22 cellular contexts compared by ENCODE assay signal in genomic region chr15:99021669-99022068, GRCh38. TPM values are rescaled to one million over a fixed set of nuclear protein-coding genes. Genes with fewer than 3 reads are reported as not detected.
"Had no signal": no experiment of that assay in that cellular context is flagged by ENCODE, and none has a peak within 500 bp of the region (broad histone marks: within the 10 kb centered on the region; RNA-seq: fewer than 3 reads in every experiment).

No MANE protein-coding gene starts in this region.

- H3K27ac ChIP-seq: epithelial cell of prostate, esophagus squamous epithelium, foreskin keratinocyte, left ventricle myocardium inferior, lower lobe of right lung, ovary, right atrium auricular region, sigmoid colon, skin epidermis, stomach, upper lobe of left lung, uterus had no signal

- H3K27ac Mint-ChIP-seq: effector memory CD8-positive, alpha-beta T cell; immature natural killer cell; memory B cell; mesothelial cell of epicardium; nephron; stimulated activated naive B cell treated with anti-CD40 and anti-IgM and Interleukin-4, amounts not matched to agents 10 μg/mL and 1 μg/mL and 100 μg/mL, for 72 hours had no signal

- H3K4me1 Mint-ChIP-seq: immature natural killer cell; memory B cell; mesothelial cell of epicardium; stimulated activated naive B cell treated with anti-CD40 and anti-IgM and Interleukin-4, amounts not matched to agents 10 μg/mL and 1 μg/mL and 100 μg/mL, for 72 hours had no signal

- H3K9me3 ChIP-seq: lower lobe of right lung, ovary, right atrium auricular region, sigmoid colon, stomach, upper lobe of left lung, uterus had no signal

- H3K4me1 ChIP-seq: lower lobe of right lung, right atrium auricular region, sigmoid colon, upper lobe of left lung, uterus had no signal

- H3K4me3 ChIP-seq: esophagus squamous epithelium, left ventricle myocardium inferior, lower lobe of right lung, ovary, right atrium auricular region, sigmoid colon, skin epidermis, stomach, upper lobe of left lung, uterus had no signal

- ATAC-seq: effector memory CD8-positive, alpha-beta T cell; foreskin keratinocyte; left cardiac atrium; lower lobe of right lung; stimulated activated naive B cell treated with anti-CD40 and anti-IgM and Interleukin-4, amounts not matched to agents 10 μg/mL and 1 μg/mL and 100 μg/mL, for 72 hours had no signal

- H3K36me3 ChIP-seq: esophagus squamous epithelium, left ventricle myocardium inferior, lower lobe of right lung, ovary, right atrium auricular region, sigmoid colon, stomach, upper lobe of left lung, uterus had no signal

- DNase-seq: effector memory CD8-positive, alpha-beta T cell; esophagus squamous epithelium; foreskin keratinocyte; immature natural killer cell; kidney; left cardiac atrium; left ventricle myocardium inferior; lower lobe of right lung; ovary; sigmoid colon; stimulated activated CD4-positive, alpha-beta T cell treated with anti-CD3 and anti-CD28 coated beads, Interleukin-2, amount 100 ng/mL, for 24 hours; stimulated activated CD4-positive, alpha-beta T cell treated with anti-CD3 and anti-CD28 coated beads, Interleukin-4, amount 100 ng/mL, for 4 hours; stimulated activated naive B cell treated with anti-CD40 and anti-IgM and Interleukin-4, amounts not matched to agents 10 μg/mL and 1 μg/mL and 100 μg/mL, for 72 hours; stomach; upper lobe of left lung; uterus had no signal

- H3K4me3 Mint-ChIP-seq: effector memory CD8-positive, alpha-beta T cell; immature natural killer cell; memory B cell; mesothelial cell of epicardium; nephron; stimulated activated naive B cell treated with anti-CD40 and anti-IgM and Interleukin-4, amounts not matched to agents 10 μg/mL and 1 μg/mL and 100 μg/mL, for 72 hours had no signal

- H3K9me3 Mint-ChIP-seq: effector memory CD8-positive, alpha-beta T cell; immature natural killer cell; memory B cell had no signal

- H3K36me3 Mint-ChIP-seq: memory B cell; mesothelial cell of epicardium; stimulated activated naive B cell treated with anti-CD40 and anti-IgM and Interleukin-4, amounts not matched to agents 10 μg/mL and 1 μg/mL and 100 μg/mL, for 72 hours had no signal

- H3K27me3 ChIP-seq: esophagus squamous epithelium, ovary, right atrium auricular region, sigmoid colon, stomach, upper lobe of left lung, uterus had no signal

RNA-seq across cellular contexts. Expression of gene PGPEP1L, which starts 14.1 kb away (rescaled TPM):
- total RNA-seq: esophagus squamous epithelium, foreskin keratinocyte, lower lobe of right lung, mesothelial cell of epicardium, ovary, stomach, upper lobe of left lung had no signal
- polyA plus RNA-seq: foreskin keratinocyte, immature natural killer cell, sigmoid colon had no signal
